In the genomic region with DNA sequence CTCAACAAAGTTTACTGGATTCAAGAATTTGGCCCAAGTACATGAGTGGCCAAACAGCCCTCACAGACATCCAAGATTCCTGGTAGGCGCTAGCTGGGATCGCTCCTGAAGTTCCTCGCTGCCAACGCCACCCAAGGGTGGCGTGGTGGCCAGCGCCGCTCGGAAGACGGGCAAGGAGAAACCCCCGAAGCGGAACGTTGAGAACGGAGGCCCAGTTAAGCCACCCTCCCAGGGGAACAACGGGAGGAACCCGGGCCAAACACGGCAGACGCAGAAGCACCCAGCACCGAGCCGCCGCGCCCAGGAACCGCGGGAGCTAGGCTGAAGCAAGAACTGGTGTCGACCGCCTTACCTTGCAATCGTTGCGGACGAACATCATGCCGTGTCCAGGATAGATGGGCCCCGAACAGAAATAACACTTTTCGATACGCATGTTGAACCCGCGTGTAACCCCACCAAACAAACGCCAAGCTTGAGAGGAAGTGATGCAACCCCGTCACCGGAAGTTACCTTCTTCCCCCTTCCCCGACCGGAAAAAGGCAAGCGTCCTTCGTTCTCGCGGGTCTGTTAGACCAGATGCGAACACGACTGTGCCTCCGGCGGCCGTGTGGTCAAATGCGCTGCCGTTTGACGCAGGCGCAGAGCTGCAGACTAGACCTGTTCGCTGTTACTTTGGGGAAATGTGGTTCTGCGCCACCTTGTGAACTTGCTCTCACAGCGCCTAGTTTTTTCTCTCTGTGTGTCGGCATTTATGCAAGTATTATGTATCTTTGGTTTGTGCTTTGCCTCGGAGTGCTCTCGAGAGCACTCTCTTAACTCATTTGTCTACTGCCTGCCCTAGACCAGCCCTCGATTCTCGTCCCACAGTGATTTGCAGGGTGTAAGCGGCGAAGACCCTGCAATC, we compare ENCODE assay signal across 8 cellular contexts.
DNase-seq lines count a peak whose midpoint lies in the region; ATAC-seq and TF ChIP-seq lines count a peak whose summit lies in the region.

A gene (minus strand): TSS at position 484 of the 904 bp plus-strand sequence. CDS start 51 bp downstream, at position 433.

- peak; percentile 1; the same call in 1 of the 2 replicates for TF ChIP-seq RAD21 in Ishikawa (IDR thresholded peaks at IDR 0.05; ENCODE audit: low read depth)

- peak; percentile 96 for ATAC-seq in GM21576 (IDR thresholded peaks at IDR 0.05; ENCODE audit: unreplicated experiment)

- TF ChIP-seq POLR2A in erythroblast (IDR thresholded peaks at IDR 0.05; ENCODE audit: low read length) = peak; percentile 97

- peak within 1 kb of the TSS; percentile 89 to 93 for H3K27ac ChIP-seq in mucosa of rectum (ENCODE audit: low read depth in 2 of 2, low read length in 2 of 2)

- H3K9me3 ChIP-seq in mucosa of rectum (ENCODE audit: control insufficient read depth in 2 of 2, low read length in 2 of 2) = no peaks in the 10 kb centered on the region

- H3K4me1 ChIP-seq in mucosa of rectum (ENCODE audit: control insufficient read depth in 2 of 2, insufficient read depth in 2 of 2, low read length in 2 of 2) = peaks cover 13 to 21% of the 10 kb centered on the region in 2 donors

- no peak for TF ChIP-seq EP300 in Ishikawa (IDR thresholded peaks at IDR 0.05; ENCODE audit: borderline replicate concordance)

- DNase-seq in DMS53 (lab: John Stamatoyannopoulos, UW) (peak; percentile 98), OCI-M2 (lab: John Stamatoyannopoulos, UW; ENCODE audit: unreplicated experiment) (peak; percentile 74), activated T-cell treated with anti-CD3 and anti-CD28 coated beads for 48 hours (ENCODE audit: low read depth) (peak; percentile 92), erythroblast (lab: John Stamatoyannopoulos, UW) (peak; percentile 98 to 99)
- DNase-seq in stimulated activated CD8-positive, alpha-beta memory T cell treated with anti-CD3 and anti-CD28 coated beads, Interleukin-4, amount 100 ng/mL, for 48 hours = peak; percentile 95

- peak within 1 kb of the TSS; percentile 94 to 95 for H3K4me3 ChIP-seq in mucosa of rectum (ENCODE audit: low read length in 2 of 2)

- H3K9ac ChIP-seq in mucosa of rectum (ENCODE audit: low read depth in 1 of 2, low read length in 2 of 2) = peak within 1 kb of the TSS; percentile 91 to 95

- H3K36me3 ChIP-seq in mucosa of rectum (ENCODE audit: control insufficient read depth in 2 of 2, insufficient read depth in 2 of 2, low read length in 2 of 2) = peaks cover 6 to 9% of the 10 kb centered on the region in 2 donors

- no peaks in the 10 kb centered on the region for H3K27me3 ChIP-seq in mucosa of rectum (ENCODE audit: control insufficient read depth in 2 of 2, insufficient read depth in 2 of 2, low read length in 2 of 2)

TF ChIP-seq in Ishikawa, 13 proteins besides CTCF, POLR2A, EP300 and RAD21:
- peak; percentile 86 for TF ChIP-seq CEBPB (IDR thresholded peaks at IDR 0.05)
- no peak for TF ChIP-seq TEAD4 (IDR thresholded peaks at IDR 0.05)
- no peak; the same call in 1 of the 2 replicates for TF ChIP-seq YY1 (IDR thresholded peaks at IDR 0.05; ENCODE audit: low read depth)
- TF ChIP-seq, protein P1, sequence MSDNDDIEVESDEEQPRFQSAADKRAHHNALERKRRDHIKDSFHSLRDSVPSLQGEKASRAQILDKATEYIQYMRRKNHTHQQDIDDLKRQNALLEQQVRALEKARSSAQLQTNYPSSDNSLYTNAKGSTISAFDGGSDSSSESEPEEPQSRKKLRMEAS (IDR thresholded peaks at IDR 0.05) = peak; percentile 93
- TF ChIP-seq, protein P2, sequence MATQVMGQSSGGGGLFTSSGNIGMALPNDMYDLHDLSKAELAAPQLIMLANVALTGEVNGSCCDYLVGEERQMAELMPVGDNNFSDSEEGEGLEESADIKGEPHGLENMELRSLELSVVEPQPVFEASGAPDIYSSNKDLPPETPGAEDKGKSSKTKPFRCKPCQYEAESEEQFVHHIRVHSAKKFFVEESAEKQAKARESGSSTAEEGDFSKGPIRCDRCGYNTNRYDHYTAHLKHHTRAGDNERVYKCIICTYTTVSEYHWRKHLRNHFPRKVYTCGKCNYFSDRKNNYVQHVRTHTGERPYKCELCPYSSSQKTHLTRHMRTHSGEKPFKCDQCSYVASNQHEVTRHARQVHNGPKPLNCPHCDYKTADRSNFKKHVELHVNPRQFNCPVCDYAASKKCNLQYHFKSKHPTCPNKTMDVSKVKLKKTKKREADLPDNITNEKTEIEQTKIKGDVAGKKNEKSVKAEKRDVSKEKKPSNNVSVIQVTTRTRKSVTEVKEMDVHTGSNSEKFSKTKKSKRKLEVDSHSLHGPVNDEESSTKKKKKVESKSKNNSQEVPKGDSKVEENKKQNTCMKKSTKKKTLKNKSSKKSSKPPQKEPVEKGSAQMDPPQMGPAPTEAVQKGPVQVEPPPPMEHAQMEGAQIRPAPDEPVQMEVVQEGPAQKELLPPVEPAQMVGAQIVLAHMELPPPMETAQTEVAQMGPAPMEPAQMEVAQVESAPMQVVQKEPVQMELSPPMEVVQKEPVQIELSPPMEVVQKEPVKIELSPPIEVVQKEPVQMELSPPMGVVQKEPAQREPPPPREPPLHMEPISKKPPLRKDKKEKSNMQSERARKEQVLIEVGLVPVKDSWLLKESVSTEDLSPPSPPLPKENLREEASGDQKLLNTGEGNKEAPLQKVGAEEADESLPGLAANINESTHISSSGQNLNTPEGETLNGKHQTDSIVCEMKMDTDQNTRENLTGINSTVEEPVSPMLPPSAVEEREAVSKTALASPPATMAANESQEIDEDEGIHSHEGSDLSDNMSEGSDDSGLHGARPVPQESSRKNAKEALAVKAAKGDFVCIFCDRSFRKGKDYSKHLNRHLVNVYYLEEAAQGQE (IDR thresholded peaks at IDR 0.05; ENCODE audit: low read depth) = no peak
- TF ChIP-seq FOXM1 (IDR thresholded peaks at IDR 0.05; ENCODE audit: borderline replicate concordance, low read depth) = no peak
- TF ChIP-seq NFIC (IDR thresholded peaks at IDR 0.05) = no peak
- peak; percentile 74 for TF ChIP-seq TAF1 (IDR thresholded peaks at IDR 0.05; ENCODE audit: low read depth)
- TF ChIP-seq ZBTB7A (IDR thresholded peaks at IDR 0.05; ENCODE audit: low read depth) = 0 out of 2 replicates have a peak, but pooled peaks have one; percentile 22
- peak; percentile 31; the same call in 1 of the 2 replicates for TF ChIP-seq TCF12 (IDR thresholded peaks at IDR 0.05; ENCODE audit: low read depth)
- TF ChIP-seq CREB1 (IDR thresholded peaks at IDR 0.05; ENCODE audit: low read depth) = peak; percentile 73
- TF ChIP-seq, protein P3, sequence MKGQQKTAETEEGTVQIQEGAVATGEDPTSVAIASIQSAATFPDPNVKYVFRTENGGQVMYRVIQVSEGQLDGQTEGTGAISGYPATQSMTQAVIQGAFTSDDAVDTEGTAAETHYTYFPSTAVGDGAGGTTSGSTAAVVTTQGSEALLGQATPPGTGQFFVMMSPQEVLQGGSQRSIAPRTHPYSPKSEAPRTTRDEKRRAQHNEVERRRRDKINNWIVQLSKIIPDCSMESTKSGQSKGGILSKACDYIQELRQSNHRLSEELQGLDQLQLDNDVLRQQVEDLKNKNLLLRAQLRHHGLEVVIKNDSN (IDR thresholded peaks at IDR 0.05) = no peak
- TF ChIP-seq EGR1 (IDR thresholded peaks at IDR 0.05) = no peak

Comparison
In these comparisons a context has a peak if more than half of its experiments do, and no peak if none do; other contexts are left out.
1. Peak in every context shown above with its lines: DNase-seq, ATAC-seq, H3K4me3 ChIP-seq and H3K27ac ChIP-seq.